Comparison of ENCODE assay signal across 3 cellular contexts in genomic region chr10:126888436-126888835, GRCh38. TPM values are rescaled to one million over a fixed set of nuclear protein-coding genes. Genes with fewer than 3 reads are reported as not detected.
"Had no signal": no experiment of that assay in that cellular context is flagged by ENCODE, and none has a peak within 500 bp of the region (broad histone marks: within the 10 kb centered on the region; RNA-seq: fewer than 3 reads in every experiment).

No MANE protein-coding gene starts in this region.

RNA-seq across cellular contexts. Expression of gene DOCK1, which starts 16.8 kb away (rescaled TPM):
- total RNA-seq: activated B cell treated with CpG ODN at 0.5 μM for 24 hours, OCI-LY7 had no signal
- polyA plus RNA-seq: K562 had no signal
